8 cellular contexts compared by ENCODE assay signal in genomic region chr3:150603888-150604319, GRCh38. TPM values are rescaled to one million over a fixed set of nuclear protein-coding genes. Genes with fewer than 3 reads are reported as not detected.
DNase-seq lines count a peak whose midpoint lies in the region; ATAC-seq and TF ChIP-seq lines count a peak whose summit lies in the region.

No MANE protein-coding gene starts in this region.

- DNase-seq in SIG-M5 treated with dmso at 0.1 percent for 504 hours (lab: John Stamatoyannopoulos, UW; ENCODE audit: unreplicated experiment), result peak; percentile 68
- no peak for DNase-seq in SIG-M5 (lab: John Stamatoyannopoulos, UW)
- no peak for DNase-seq in naive thymus-derived CD8-positive, alpha-beta T cell
- DNase-seq in stimulated activated CD4-positive, alpha-beta T cell treated with anti-CD3 and anti-CD28 coated beads, Interleukin-12 subunit alpha, Interleukin-12 subunit beta, amount 100 ng/mL, for 4 hours, result no peak
- no peak for DNase-seq in sciatic nerve (ENCODE audit: low spot score)

- H3K4me1 Mint-ChIP-seq in naive thymus-derived CD8-positive, alpha-beta T cell, result peaks cover 36 to 90% (median 71%) of the 10 kb centered on the region in 4 donors

- H3K27me3 ChIP-seq in OCI-LY3 (ENCODE audit: low read depth, low read length) (no peaks in the 10 kb centered on the region), ectodermal cell (ENCODE audit: control insufficient read depth, insufficient read depth, low read length, poor library complexity, severe bottlenecking) (no peaks in the 10 kb centered on the region)

- peak overlapping the region; percentile 85 for H3K4me2 ChIP-seq in OCI-LY3 (ENCODE audit: low read length)

- H3K36me3 ChIP-seq in OCI-LY3 (replicated peaks; ENCODE audit: low read depth, low read length) (peaks cover 31% of the 10 kb centered on the region), ectodermal cell (ENCODE audit: control insufficient read depth, insufficient read depth, low read length) (no peaks in the 10 kb centered on the region)

- H3K27me3 Mint-ChIP-seq in naive thymus-derived CD8-positive, alpha-beta T cell, result peaks cover 0 to 4% (median 0%) of the 10 kb centered on the region in 5 donors

- peak overlapping the region; percentile 98 to 100 (median 99) for H3K27ac Mint-ChIP-seq in naive thymus-derived CD8-positive, alpha-beta T cell

- no peaks in the 10 kb centered on the region for H3K9me3 ChIP-seq in OCI-LY3 (ENCODE audit: insufficient read depth, low read length)
- H3K9me3 ChIP-seq in ectodermal cell (ENCODE audit: control insufficient read depth, low read length), result no peaks in the 10 kb centered on the region

- peaks cover 0 to 27% (median 7%) of the 10 kb centered on the region in 3 donors for H3K36me3 Mint-ChIP-seq in naive thymus-derived CD8-positive, alpha-beta T cell

- peak overlapping the region; percentile 95 for H3K9ac ChIP-seq in OCI-LY3 (ENCODE audit: low read length)

- peaks cover 47% of the 10 kb centered on the region for H4K20me1 ChIP-seq in OCI-LY3 (ENCODE audit: insufficient read depth, low read length)

- H3K27ac ChIP-seq in OCI-LY3 (ENCODE audit: low read length), result peak overlapping the region; percentile 96
- peak overlapping the region; percentile 79 for H3K27ac ChIP-seq in ectodermal cell (ENCODE audit: insufficient read depth, low read depth, low read length, poor library complexity, severe bottlenecking)

- H3K4me3 ChIP-seq in OCI-LY3 (ENCODE audit: low read length), result peak overlapping the region; percentile 97
- H3K4me3 ChIP-seq in ectodermal cell (ENCODE audit: insufficient read depth, low read depth, low read length), result peak overlapping the region; percentile 79

- intact Hi-C loops in sciatic nerve (cut with DNase I), result no loop called here

- peaks cover 97% of the 10 kb centered on the region for H3K79me2 ChIP-seq in OCI-LY3 (ENCODE audit: low read length)

- H3K4me3 Mint-ChIP-seq in naive thymus-derived CD8-positive, alpha-beta T cell, result peak overlapping the region; percentile 97 to 99 (median 98)

- no peak overlapping the region for H2AFZ ChIP-seq in OCI-LY3 (ENCODE audit: low read depth, low read length)

- peaks cover 0 to 1% (median 0%) of the 10 kb centered on the region in 9 donors for H3K9me3 Mint-ChIP-seq in naive thymus-derived CD8-positive, alpha-beta T cell

- POLR2A ChIA-PET in naive thymus-derived CD8-positive, alpha-beta T cell (lab: Charles Lee), result interaction anchor here (0.9 to 2.0 kb wide), 3 partner anchors 159 to 851 kb away, joined by 3 to 34 read pairs (median 21); partner anchors contain the start of genes SIAH2 and TSC22D2

- H3K4me1 ChIP-seq in OCI-LY3 (ENCODE audit: low read length) (peaks cover 62% of the 10 kb centered on the region), ectodermal cell (ENCODE audit: control insufficient read depth, insufficient read depth, low read length) (peaks cover 11% of the 10 kb centered on the region)

- no peak for TF ChIP-seq CTCF in OCI-LY3 (IDR thresholded peaks at IDR 0.05; ENCODE audit: low read depth, low read length)

- WGBS in ectodermal cell, 2 experiments, result 2 to 5% methylated on average over 16 of the region's 16 CpGs

- no peak for ATAC-seq in naive thymus-derived CD8-positive, alpha-beta T cell
- ATAC-seq in GM18907 (IDR thresholded peaks at IDR 0.05; ENCODE audit: unreplicated experiment) (no peak), sciatic nerve (no peak)

RNA-seq across cellular contexts. Expression of gene SELENOT, which starts 0.8 kb away (rescaled TPM):
- polyA plus RNA-seq in ectodermal cell (2013, experiment 1 of 4), result 59.6 TPM
- polyA plus RNA-seq in ectodermal cell (2013, experiment 2 of 4), result 60.4 TPM
- 77.6 TPM for polyA plus RNA-seq in ectodermal cell (2013, experiment 3 of 4)
- polyA plus RNA-seq in ectodermal cell (2013, experiment 4 of 4), result 87.6 TPM
- total RNA-seq in naive thymus-derived CD8-positive, alpha-beta T cell, result 10 to 100 TPM; 61.4 to 68.5 TPM
- polyA plus RNA-seq in naive thymus-derived CD8-positive, alpha-beta T cell, result 100 to 1,000 TPM; 142 to 267 (median 173) TPM
- total RNA-seq in sciatic nerve, result 93.5 TPM

RNA-seq across cellular contexts. Expression of gene EIF2A, which starts 57.3 kb away (rescaled TPM):
- polyA plus RNA-seq in ectodermal cell (2013, experiment 1 of 4), result 78.4 TPM
- 73.7 TPM for polyA plus RNA-seq in ectodermal cell (2013, experiment 2 of 4)
- 78.4 TPM for polyA plus RNA-seq in ectodermal cell (2013, experiment 3 of 4)
- polyA plus RNA-seq in ectodermal cell (2013, experiment 4 of 4), result 82.0 TPM
- total RNA-seq in naive thymus-derived CD8-positive, alpha-beta T cell, result 100 to 1,000 TPM; 103 to 120 TPM
- 10 to 100 TPM; 47.7 to 67.2 (median 50.8) TPM for polyA plus RNA-seq in naive thymus-derived CD8-positive, alpha-beta T cell
- total RNA-seq in sciatic nerve, result 70.9 TPM

RNA-seq across cellular contexts. Expression of gene SERP1, which starts 57.6 kb away (rescaled TPM):
- 80.0 TPM for polyA plus RNA-seq in ectodermal cell (2013, experiment 1 of 4)
- polyA plus RNA-seq in ectodermal cell (2013, experiment 2 of 4), result 82.3 TPM
- 74.9 TPM for polyA plus RNA-seq in ectodermal cell (2013, experiment 3 of 4)
- polyA plus RNA-seq in ectodermal cell (2013, experiment 4 of 4), result 82.9 TPM
- total RNA-seq in naive thymus-derived CD8-positive, alpha-beta T cell, result 100 to 1,000 TPM; 114 to 118 TPM
- 100 to 1,000 TPM; 121 to 165 (median 144) TPM for polyA plus RNA-seq in naive thymus-derived CD8-positive, alpha-beta T cell
- 72.3 TPM for total RNA-seq in sciatic nerve
